Comparison of ENCODE assay signal across 1 cellular context in the genomic region with DNA sequence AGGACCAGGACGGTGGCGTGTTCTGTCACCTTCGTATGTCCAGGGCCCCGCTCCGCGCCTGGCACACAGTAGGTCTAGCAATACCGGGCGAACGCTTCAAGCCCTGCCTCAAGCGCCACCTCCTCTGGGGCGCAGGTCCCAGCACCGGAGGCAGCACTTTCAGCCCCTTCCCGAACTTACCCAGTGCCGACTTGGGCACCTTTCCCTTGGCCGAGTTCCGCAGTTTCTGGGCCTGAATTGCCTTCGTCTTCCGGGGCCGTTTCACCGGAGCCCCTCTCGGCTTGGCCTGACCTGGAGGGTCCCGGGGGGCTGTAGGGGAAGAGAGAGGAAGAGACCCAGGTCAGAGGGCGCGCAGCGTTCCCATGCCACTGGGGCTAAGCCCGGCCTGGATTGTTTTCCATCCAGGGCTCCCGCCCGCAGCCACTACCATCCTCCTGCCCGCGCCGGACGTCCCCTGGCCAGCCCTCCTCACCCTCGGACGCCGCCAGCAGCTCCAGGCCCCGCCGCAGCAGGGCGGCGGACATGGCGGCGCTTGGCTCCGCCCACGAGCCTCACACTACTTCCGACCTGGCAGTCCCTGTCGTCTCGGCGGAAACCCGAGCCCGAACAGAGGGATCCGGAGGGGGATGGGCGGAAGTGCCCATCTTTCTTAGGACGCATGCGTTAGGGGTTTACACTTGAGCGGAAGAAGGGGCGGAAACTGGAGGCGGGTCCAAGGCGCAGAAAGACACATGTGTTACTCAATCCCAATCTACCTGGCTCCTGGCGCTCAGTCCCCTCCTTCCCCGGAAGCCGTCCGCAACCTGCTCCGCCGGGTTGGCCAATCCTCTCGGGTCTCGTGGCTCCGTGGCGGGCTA.
TF ChIP-seq lines count a peak whose summit lies in the region.

A gene with protein sequence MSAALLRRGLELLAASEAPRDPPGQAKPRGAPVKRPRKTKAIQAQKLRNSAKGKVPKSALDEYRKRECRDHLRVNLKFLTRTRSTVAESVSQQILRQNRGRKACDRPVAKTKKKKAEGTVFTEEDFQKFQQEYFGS (minus strand): TSS at position 534 of the 857 bp plus-strand sequence. CDS start 10 bp downstream, at position 524.

TF ChIP-seq in SK-N-SH, 30 proteins besides CTCF, POLR2A, EP300 and RAD21 (continued from another document):
- TF ChIP-seq, protein P1, sequence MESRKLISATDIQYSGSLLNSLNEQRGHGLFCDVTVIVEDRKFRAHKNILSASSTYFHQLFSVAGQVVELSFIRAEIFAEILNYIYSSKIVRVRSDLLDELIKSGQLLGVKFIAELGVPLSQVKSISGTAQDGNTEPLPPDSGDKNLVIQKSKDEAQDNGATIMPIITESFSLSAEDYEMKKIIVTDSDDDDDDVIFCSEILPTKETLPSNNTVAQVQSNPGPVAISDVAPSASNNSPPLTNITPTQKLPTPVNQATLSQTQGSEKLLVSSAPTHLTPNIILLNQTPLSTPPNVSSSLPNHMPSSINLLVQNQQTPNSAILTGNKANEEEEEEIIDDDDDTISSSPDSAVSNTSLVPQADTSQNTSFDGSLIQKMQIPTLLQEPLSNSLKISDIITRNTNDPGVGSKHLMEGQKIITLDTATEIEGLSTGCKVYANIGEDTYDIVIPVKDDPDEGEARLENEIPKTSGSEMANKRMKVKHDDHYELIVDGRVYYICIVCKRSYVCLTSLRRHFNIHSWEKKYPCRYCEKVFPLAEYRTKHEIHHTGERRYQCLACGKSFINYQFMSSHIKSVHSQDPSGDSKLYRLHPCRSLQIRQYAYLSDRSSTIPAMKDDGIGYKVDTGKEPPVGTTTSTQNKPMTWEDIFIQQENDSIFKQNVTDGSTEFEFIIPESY (IDR thresholded peaks at IDR 0.05; ENCODE audit: borderline replicate concordance, low read depth), result no peak
- TF ChIP-seq JUND (IDR thresholded peaks at IDR 0.05) (no peak), NRF1 (IDR thresholded peaks at IDR 0.05; ENCODE audit: low read depth, low read length) (peak; percentile 75), ELF1 (IDR thresholded peaks at IDR 0.05) (peak; percentile 59; the same call in 1 of the 2 replicates), TCF12 (IDR thresholded peaks at IDR 0.05) (no peak)
TF ChIP-seq in SK-N-SH: peak in this region for 10.
